In genomic region chr17:45428954-45429337, GRCh38 we compare ENCODE assay signal across 8 cellular contexts. TPM values are rescaled to one million over a fixed set of nuclear protein-coding genes. Genes with fewer than 3 reads are reported as not detected.
DNase-seq lines count a peak whose midpoint lies in the region; ATAC-seq and TF ChIP-seq lines count a peak whose summit lies in the region.

No MANE protein-coding gene starts in this region.

- H3K9me3 ChIP-seq in CD4-positive, alpha-beta T cell (ENCODE audit: control insufficient read depth, low read length): no peaks in the 10 kb centered on the region
- H3K9me3 ChIP-seq in HUES48 (ENCODE audit: control insufficient read depth, insufficient read depth, low read length): no peaks in the 10 kb centered on the region
- no peaks in the 10 kb centered on the region for H3K9me3 ChIP-seq in mucosa of rectum (ENCODE audit: control insufficient read depth in 2 of 2, low read length in 2 of 2)

- POLR2A ChIA-PET in CD4-positive, alpha-beta T cell (lab: Charles Lee): no interaction called here
- POLR2A ChIA-PET in activated CD8-positive, alpha-beta T cell treated with anti-CD3 and anti-CD28 coated beads, Interleukin-2, amount 10 ng/mL, durations not matched to agents 7 days and 5 days (lab: Charles Lee): interaction anchor here (0.7 to 1.9 kb wide), 3 partner anchors 19 to 156 kb away, joined by 3 to 4 read pairs (median 3); no protein-coding TSS in a partner anchor

- H3K4me1 ChIP-seq in HUES48 (ENCODE audit: control insufficient read depth, insufficient read depth, low read length): peaks cover 22% of the 10 kb centered on the region
- peaks cover 41 to 42% of the 10 kb centered on the region in 2 donors for H3K4me1 ChIP-seq in mucosa of rectum (ENCODE audit: control insufficient read depth in 2 of 2, insufficient read depth in 2 of 2, low read length in 2 of 2)

- no peak overlapping the region for H3K9ac ChIP-seq in HUES48 (ENCODE audit: low read depth, low read length)
- H3K9ac ChIP-seq in mucosa of rectum (ENCODE audit: low read depth in 1 of 2, low read length in 2 of 2): no peak overlapping the region

- intact Hi-C loops in CD4-positive, alpha-beta T cell (cut with DNase I, micrococcal nuclease): loop anchor here in 1 of 2 experiments (5.0 kb wide), 1 partner anchor 163 kb away; no protein-coding TSS in a partner anchor

- no peaks in the 10 kb centered on the region for H3K36me3 Mint-ChIP-seq in CD4-positive, alpha-beta T cell (ENCODE audit: low read depth)
- peaks cover 23% of the 10 kb centered on the region for H3K36me3 Mint-ChIP-seq in activated CD8-positive, alpha-beta T cell treated with anti-CD3 and anti-CD28 coated beads, Interleukin-2, amount 10 ng/mL, durations not matched to agents 7 days and 5 days (ENCODE audit: low read depth)

- TF ChIP-seq CTCF in CD4-positive, alpha-beta T cell (IDR thresholded peaks at IDR 0.05): no peak

- H3K4me3 Mint-ChIP-seq in CD4-positive, alpha-beta T cell: peak overlapping the region; percentile 82
- H3K4me3 Mint-ChIP-seq in activated CD8-positive, alpha-beta T cell treated with anti-CD3 and anti-CD28 coated beads, Interleukin-2, amount 10 ng/mL, durations not matched to agents 7 days and 5 days: peak overlapping the region; percentile 59

- DNase-seq in CD4-positive, alpha-beta T cell: peak in 1 of 10 experiments; percentile 33
- DNase-seq in activated CD8-positive, alpha-beta T cell treated with anti-CD3 and anti-CD28 coated beads, Interleukin-2, amount 10 ng/mL, durations not matched to agents 7 days and 5 days: no peak
- no peak for DNase-seq in dermis blood vessel endothelial cell
- DNase-seq in putamen (ENCODE audit: low spot score): no peak

- no peak overlapping the region for H3K27ac Mint-ChIP-seq in CD4-positive, alpha-beta T cell
- H3K27ac Mint-ChIP-seq in activated CD8-positive, alpha-beta T cell treated with anti-CD3 and anti-CD28 coated beads, Interleukin-2, amount 10 ng/mL, durations not matched to agents 7 days and 5 days: peak overlapping the region; percentile 36

- peaks cover 19% of the 10 kb centered on the region for H3K4me1 Mint-ChIP-seq in CD4-positive, alpha-beta T cell (ENCODE audit: low read depth)
- peaks cover 37% of the 10 kb centered on the region for H3K4me1 Mint-ChIP-seq in activated CD8-positive, alpha-beta T cell treated with anti-CD3 and anti-CD28 coated beads, Interleukin-2, amount 10 ng/mL, durations not matched to agents 7 days and 5 days (ENCODE audit: low read depth)

- H3K4me3 ChIP-seq in HUES48 (ENCODE audit: low read depth, low read length) (peak overlapping the region; percentile 48; the same call in 1 of the 2 replicates), mucosa of rectum (ENCODE audit: low read length in 2 of 2) (peak overlapping the region in 1 of 2 donors; percentile 63)

- no peaks in the 10 kb centered on the region for H3K27me3 Mint-ChIP-seq in CD4-positive, alpha-beta T cell
- H3K27me3 Mint-ChIP-seq in activated CD8-positive, alpha-beta T cell treated with anti-CD3 and anti-CD28 coated beads, Interleukin-2, amount 10 ng/mL, durations not matched to agents 7 days and 5 days (ENCODE audit: low read depth): no peaks in the 10 kb centered on the region

- no peaks in the 10 kb centered on the region for H3K27me3 ChIP-seq in CD4-positive, alpha-beta T cell (ENCODE audit: control insufficient read depth, insufficient read depth, low read length)
- peaks cover 59% of the 10 kb centered on the region for H3K27me3 ChIP-seq in HUES48 (ENCODE audit: control insufficient read depth, insufficient read depth, low read length)
- H3K27me3 ChIP-seq in mucosa of rectum (ENCODE audit: control insufficient read depth in 2 of 2, insufficient read depth in 2 of 2, low read length in 2 of 2): no peaks in the 10 kb centered on the region

- no peaks in the 10 kb centered on the region for H3K9me3 Mint-ChIP-seq in CD4-positive, alpha-beta T cell
- H3K9me3 Mint-ChIP-seq in activated CD8-positive, alpha-beta T cell treated with anti-CD3 and anti-CD28 coated beads, Interleukin-2, amount 10 ng/mL, durations not matched to agents 7 days and 5 days (ENCODE audit: insufficient read depth): no peaks in the 10 kb centered on the region

- no peak overlapping the region for H3K27ac ChIP-seq in CD4-positive, alpha-beta T cell (ENCODE audit: low read depth, low read length)
- H3K27ac ChIP-seq in HUES48 (ENCODE audit: low read depth, low read length): no peak overlapping the region
- peak overlapping the region; percentile 63 for H3K27ac ChIP-seq in mucosa of rectum (ENCODE audit: low read depth in 2 of 2, low read length in 2 of 2)

- no peak for ATAC-seq in CD4-positive, alpha-beta T cell (ENCODE audit: poor library complexity)
- ATAC-seq in activated CD8-positive, alpha-beta T cell treated with anti-CD3 and anti-CD28 coated beads, Interleukin-2, amount 10 ng/mL, durations not matched to agents 7 days and 5 days: no peak
- ATAC-seq in GM19397 (IDR thresholded peaks at IDR 0.05; ENCODE audit: unreplicated experiment) (no peak), HG03521 (IDR thresholded peaks at IDR 0.05; ENCODE audit: unreplicated experiment) (no peak)

- CTCF ChIA-PET in CD4-positive, alpha-beta T cell (lab: Charles Lee): interaction anchor here (0.9 to 1.1 kb wide), 4 partner anchors 15 to 152 kb away, joined by 3 to 6 read pairs (median 4); partner anchors contain the start of gene MAP3K14
- CTCF ChIA-PET in activated CD8-positive, alpha-beta T cell treated with anti-CD3 and anti-CD28 coated beads, Interleukin-2, amount 10 ng/mL, durations not matched to agents 7 days and 5 days (lab: Charles Lee): interaction anchor here (0.6 to 1.5 kb wide), 14 partner anchors 10 to 258 kb away, joined by 3 to 8 read pairs (median 4); no protein-coding TSS in a partner anchor

- H3K36me3 ChIP-seq in HUES48 (ENCODE audit: control insufficient read depth, insufficient read depth, low read length) (no peaks in the 10 kb centered on the region), mucosa of rectum (ENCODE audit: control insufficient read depth in 2 of 2, insufficient read depth in 2 of 2, low read length in 2 of 2) (no peaks in the 10 kb centered on the region)

RNA-seq across cellular contexts. Expression of gene ARHGAP27, which starts 3.7 kb away (rescaled TPM):
- 10 to 100 TPM; 33.3 to 35.2 TPM for total RNA-seq in CD4-positive, alpha-beta T cell
- total RNA-seq in activated CD8-positive, alpha-beta T cell treated with anti-CD3 and anti-CD28 coated beads, Interleukin-2, amount 10 ng/mL, durations not matched to agents 7 days and 5 days: 100 to 1,000 TPM; 100 to 106 TPM
- total RNA-seq in dermis blood vessel endothelial cell: 61.8 and 66.5 TPM in 2 replicates

Comparison
In these comparisons a context has a peak if more than half of its experiments do, and no peak if none do; other contexts are left out.
1. H3K27ac ChIP-seq: peak in mucosa of rectum (2 of 2); none in CD4-positive, alpha-beta T cell (single experiment) and HUES48 (single experiment).